ENCODE assay signal across 16 cellular contexts in genomic region chr10:4867520-4868356, GRCh38. TPM values are rescaled to one million over a fixed set of nuclear protein-coding genes. Genes with fewer than 3 reads are reported as not detected.
DNase-seq lines count a peak whose midpoint lies in the region; ATAC-seq and TF ChIP-seq lines count a peak whose summit lies in the region.
"Had no signal": no experiment of that assay in that cellular context is flagged by ENCODE, and none has a peak within 500 bp of the region (broad histone marks: within the 10 kb centered on the region; RNA-seq: fewer than 3 reads in every experiment).

No MANE protein-coding gene starts in this region.

- no peak overlapping the region for H3K4me3 ChIP-seq in testis

- DNase-seq in HUDEP-2 (lab: John Stamatoyannopoulos, UW; ENCODE audit: unreplicated experiment in 76 of 76), result peak in 66 of 76 experiments; percentile 9 to 89 (median 52)
- DNase-seq in astrocyte of the hippocampus (ENCODE audit: low read depth, low spot score), result peak; percentile 55
- DNase-seq in left cardiac atrium, result peak; percentile 55
- no peak for DNase-seq in testis
- no peak for DNase-seq in retina
- DNase-seq in NCI-H146 treated with DMSO at 0.1 percent for 48 hours (lab: John Stamatoyannopoulos, UW; ENCODE audit: unreplicated experiment), result no peak
- DNase-seq: activated CD4-positive, alpha-beta T cell treated with anti-CD3 and anti-CD28 coated beads, Interleukin-2, amount 50 U/mL, for 48 hours; effector CD8-positive, alpha-beta T cell; Karpas-422; left colon; natural killer cell; NCI-H187; NCI-H526 treated with DMSO at 0.1 percent for 48 hours; RPMI8226; T-helper 2 cell had no signal

- no peak for TF ChIP-seq POLR2A in testis (IDR thresholded peaks at IDR 0.05)

- peaks cover 14% of the 10 kb centered on the region for H3K4me1 ChIP-seq in testis

- peak; percentile 89 to 96 for ATAC-seq in left cardiac atrium
- ATAC-seq in GM21515 (IDR thresholded peaks at IDR 0.05; ENCODE audit: unreplicated experiment), result no peak
- ATAC-seq: left colon, natural killer cell had no signal

- peak overlapping the region; percentile 14 to 15 for H3K27ac ChIP-seq in testis

- TF ChIP-seq CTCF in testis (IDR thresholded peaks at IDR 0.05), result no peak

- H3K27me3 ChIP-seq in testis, result no peaks in the 10 kb centered on the region

- 32 to 35% methylated on average over 9 of the region's 9 CpGs for WGBS in testis, 2 donors

- no peaks in the 10 kb centered on the region for H3K36me3 ChIP-seq in testis (ENCODE audit: low read depth, missing control alignments)

- no peaks in the 10 kb centered on the region for H3K9me3 ChIP-seq in testis

- intact Hi-C loops in left cardiac atrium (cut with DNase I) (no loop called here), testis (cut with DNase I; ENCODE audit: low total_unique reads) (no loop called here)

RNA-seq across cellular contexts. Expression of gene AKR1E2, which starts 41.7 kb away (rescaled TPM):
- total RNA-seq in left cardiac atrium (1 to 10 TPM; 7.5 to 8.4 TPM), testis (10 to 100 TPM; 37.0 to 53.0 TPM)
- 79.6 TPM for polyA plus RNA-seq in testis (ENCODE audit: insufficient read depth, low read depth, low replicate concordance)

Comparison
In these comparisons a context has a peak if more than half of its experiments do, and no peak if none do; other contexts are left out.
1. DNase-seq: peak in HUDEP-2 (66 of 76), astrocyte of the hippocampus (single experiment) and left cardiac atrium (single experiment); none in testis (single experiment), retina (single experiment) and NCI-H146 treated with DMSO at 0.1 percent for 48 hours (single experiment).
2. RNA of gene AKR1E2, which starts 41.7 kb away (total RNA-seq): 37.0 to 53.0 TPM in testis; 7.5 to 8.4 TPM in left cardiac atrium; every median in the first group is over 4 times any median in the second.